In genomic region chr15:78507831-78508160, GRCh38 we compare ENCODE assay signal across 8 cellular contexts. TPM values are rescaled to one million over a fixed set of nuclear protein-coding genes. Genes with fewer than 3 reads are reported as not detected.
A peak's percentile ranks its signal among the peaks of the same experiment; 100 is the strongest.
DNase-seq lines count a peak whose midpoint lies in the region; ATAC-seq, FAIRE-seq and TF ChIP-seq lines count a peak whose summit lies in the region.

No MANE protein-coding gene starts in this region.

- H3K27me3 ChIP-seq in Caco-2 (replicated peaks; ENCODE audit: control insufficient read depth, insufficient read depth, low read length) (no peaks in the 10 kb centered on the region), HCT116 (ENCODE audit: insufficient read depth, low read length) (no peaks in the 10 kb centered on the region), osteoblast (ENCODE audit: insufficient read depth, low read length) (no peaks in the 10 kb centered on the region)

- H4K20me1 ChIP-seq in HCT116 (ENCODE audit: insufficient read depth) (no peaks in the 10 kb centered on the region), osteoblast (ENCODE audit: insufficient read depth, low read length) (no peaks in the 10 kb centered on the region)

- POLR2A ChIA-PET in Caco-2 (lab: Charles Lee), result interaction anchor here (0.6 to 1.3 kb wide), 3 partner anchors 58 to 370 kb away, joined by 3 to 12 read pairs (median 5); partner anchors contain the start of genes CHRNA5 and IREB2
- POLR2A ChIA-PET in HCT116 (lab: Charles Lee), result no interaction called here

- TF ChIP-seq CTCF in Caco-2 (IDR thresholded peaks at IDR 0.05; ENCODE audit: insufficient read depth in 1 of 2, low read depth in 1 of 2, low read length in 1 of 2, severe bottlenecking in 1 of 2, unreplicated experiment in 1 of 2) (no peak), HCT116 (IDR thresholded peaks at IDR 0.05 in 2 of 3, conservative IDR thresholded peaks at IDR 0.05 in 1 of 3; ENCODE audit: borderline replicate concordance in 1 of 3, insufficient read depth in 1 of 3, low read depth in 2 of 3, low read length in 2 of 3) (no peak), fibroblast of mammary gland (conservative IDR thresholded peaks at IDR 0.05; ENCODE audit: control insufficient read depth, insufficient read depth, low read depth, low read length) (no peak), osteoblast (IDR thresholded peaks at IDR 0.05; ENCODE audit: extremely low read depth, low read depth, low read length) (no peak)

- H3K4me2 ChIP-seq in HCT116 (ENCODE audit: low read length), result peak overlapping the region; percentile 99
- H3K4me2 ChIP-seq in osteoblast (ENCODE audit: insufficient read depth, low read length), result peak overlapping the region; percentile 89

- H3K4me3 ChIP-seq in Caco-2 (ENCODE audit: low read depth, low read length) (peak overlapping the region; percentile 77), HCT116 (replicated peaks in 1 of 2; ENCODE audit: low read depth in 1 of 2, low read length in 2 of 2) (peak overlapping the region; percentile 79 to 85), fibroblast of mammary gland (ENCODE audit: control insufficient read depth, low read depth, low read length) (peak overlapping the region; percentile 69), osteoblast (ENCODE audit: insufficient read depth, low read length) (peak overlapping the region; percentile 86)

- H3K27ac ChIP-seq in HCT116 (ENCODE audit: low read depth, low read length), result peak overlapping the region; percentile 27; the same call in 1 of the 2 replicates
- H3K27ac ChIP-seq in osteoblast (ENCODE audit: low read depth, low read length), result peak overlapping the region; percentile 54

- CTCF ChIA-PET in Caco-2 (lab: Charles Lee), result interaction anchor here (1.4 kb wide), 1 partner anchor 33 kb away, joined by 4 read pairs; the partner anchor contains the start of gene PSMA4
- CTCF ChIA-PET in HCT116 (lab: Charles Lee), result no interaction called here

- TF ChIP-seq POLR2A in HCT116 (IDR thresholded peaks at IDR 0.05; ENCODE audit: borderline replicate concordance, extremely low read depth, insufficient read depth, insufficient read length) (no peak), GM12891 (IDR thresholded peaks at IDR 0.05; ENCODE audit: low read depth, low read length) (no peak)

- H3K9ac ChIP-seq in HCT116 (ENCODE audit: low read length), result peak overlapping the region; percentile 76

- H3K4me1 Mint-ChIP-seq in Caco-2 (ENCODE audit: low read depth, unreplicated experiment), result peaks cover 7% of the 10 kb centered on the region

- TF ChIP-seq RAD21 in HCT116 (IDR thresholded peaks at IDR 0.05; ENCODE audit: low read depth), result no peak

- peak overlapping the region; percentile 39 for H3K27ac Mint-ChIP-seq in Caco-2 (ENCODE audit: unreplicated experiment)

- H3K79me2 ChIP-seq in HCT116 (ENCODE audit: insufficient read depth, low read length) (no peaks in the 10 kb centered on the region), osteoblast (ENCODE audit: insufficient read depth, low read length) (no peaks in the 10 kb centered on the region)

- H3K4me1 ChIP-seq in Caco-2, result 0 out of 2 replicates have a peak, but pooled peaks cover 4% of the 10 kb centered on the region
- H3K4me1 ChIP-seq in HCT116 (ENCODE audit: control insufficient read depth in 1 of 2, insufficient read depth in 2 of 2, low read length in 2 of 2), result peaks cover 5 to 17% of the 10 kb centered on the region in 2 experiments; a peak in 3 of 4 replicates
- peaks cover 11% of the 10 kb centered on the region for H3K4me1 ChIP-seq in osteoblast (ENCODE audit: insufficient read depth, low read length)

- RAD21 ChIA-PET in HCT116 (lab: Charles Lee; ENCODE audit: low non-redundant PET in 1 of 2, low total read pairs in 2 of 2, uncharacterized antibody in 2 of 2, unreplicated experiment in 2 of 2), result no interaction called here

- FAIRE-seq in GM12891 (lab: Jason Lieb, UNC), result no peak

- BruUV-seq in Caco-2 (replicated peaks; lab: Mats Ljungman, UMichigan) (TSS peak; percentile 43), HCT116 (replicated peaks; lab: Mats Ljungman, UMichigan) (TSS peak; percentile 33)

- peaks cover 15% of the 10 kb centered on the region for H3K36me3 Mint-ChIP-seq in Caco-2 (ENCODE audit: insufficient read depth, unreplicated experiment)

- no peaks in the 10 kb centered on the region for H3K9me2 ChIP-seq in HCT116 (ENCODE audit: insufficient read depth)

- peak; percentile 37 for ATAC-seq in HCT116

- no peaks in the 10 kb centered on the region for H3K27me3 Mint-ChIP-seq in Caco-2 (ENCODE audit: insufficient read depth, unreplicated experiment)

- peak overlapping the region; percentile 57 for H2AFZ ChIP-seq in HCT116 (ENCODE audit: low read depth, low read length, poor library complexity, severe bottlenecking)
- H2AFZ ChIP-seq in osteoblast (ENCODE audit: low read length), result peak overlapping the region; percentile 94

- no peaks in the 10 kb centered on the region for H3K36me3 ChIP-seq in Caco-2 (ENCODE audit: control insufficient read depth, insufficient read depth, low read length)
- H3K36me3 ChIP-seq in HCT116 (ENCODE audit: control insufficient read depth in 1 of 2, insufficient read depth in 2 of 2, low read length in 2 of 2), result no peaks in the 10 kb centered on the region
- H3K36me3 ChIP-seq in osteoblast (ENCODE audit: insufficient read depth, low read length), result no peaks in the 10 kb centered on the region

- DNase-seq in Caco-2 (no peak), HCT116 (ENCODE audit: low read depth, low spot score) (no peak), SK-N-DZ (ENCODE audit: low spot score) (peak; percentile 34), fibroblast of mammary gland (ENCODE audit: low read depth) (no peak), osteoblast (ENCODE audit: insufficient read length, low spot score, missing footprints) (peak; percentile 88), GM12891 (ENCODE audit: insufficient read length, low spot score) (no peak), NCI-H1436 (lab: John Stamatoyannopoulos, UW) (no peak), pons (ENCODE audit: low spot score) (no peak)

- intact Hi-C loops in Caco-2 (cut with micrococcal nuclease; ENCODE audit: unreplicated experiment) (loop anchor here (1.0 kb wide), 2 partner anchors 33 to 69 kb away; partner anchors contain the start of genes IREB2 and PSMA4), HCT116 (cut with micrococcal nuclease) (loop anchor here (5.0 kb wide), 1 partner anchor 35 kb away; the partner anchor contains the start of gene PSMA4)

- peak overlapping the region; percentile 80 for H3K4me3 Mint-ChIP-seq in Caco-2 (ENCODE audit: unreplicated experiment)

- H3K9me3 Mint-ChIP-seq in Caco-2 (ENCODE audit: unreplicated experiment), result no peaks in the 10 kb centered on the region

- H3K9me3 ChIP-seq in Caco-2 (no peaks in the 10 kb centered on the region), HCT116 (ENCODE audit: control insufficient read depth in 1 of 2, insufficient read depth in 1 of 2, low read depth in 1 of 2, low read length in 2 of 2) (no peaks in the 10 kb centered on the region), osteoblast (ENCODE audit: low read depth, low read length) (no peaks in the 10 kb centered on the region)

TF ChIP-seq in HCT116, 20 proteins besides CTCF, POLR2A, EP300 and RAD21 (continues in another document):
- no peak for TF ChIP-seq POLR2AphosphoS5 (IDR thresholded peaks at IDR 0.05; ENCODE audit: low read depth, low read length)

TF ChIP-seq in GM12891, 5 proteins besides CTCF, POLR2A, EP300 and RAD21:
- TF ChIP-seq POLR2AphosphoS5 (IDR thresholded peaks at IDR 0.05; ENCODE audit: low read depth, low read length), result no peak
- TF ChIP-seq SPI1 (IDR thresholded peaks at IDR 0.05; ENCODE audit: low read depth, low read length), result no peak
- TF ChIP-seq POU2F2 (IDR thresholded peaks at IDR 0.05; ENCODE audit: low read depth, low read length), result no peak

RNA-seq across cellular contexts. Expression of gene HYKK, which starts 0.4 kb away (rescaled TPM):
- total RNA-seq in Caco-2 (2022), result 6.5 and 6.8 TPM in 2 replicates
- total RNA-seq in HCT116 (2021; ENCODE audit: unreplicated experiment), result 6.2 TPM
- polyA plus RNA-seq in HCT116 (2012), result 2.3 and 5.3 TPM in 2 replicates
- polyA plus RNA-seq in SK-N-DZ (2014; cell fraction: cytosol; rRNA removed), result 1.7 and 6.0 TPM in 2 replicates
- polyA plus RNA-seq in SK-N-DZ (2014; cell fraction: nucleus; rRNA removed), result 0.70 and 1.3 TPM in 2 replicates
- total RNA-seq in osteoblast, result 4.1 and 5.1 TPM in 2 replicates
- 1.4 TPM for polyA plus RNA-seq in GM12891 (2012; ENCODE audit: low read depth, missing spikeins)

RNA-seq across cellular contexts. Expression of gene PSMA4, which starts 32.4 kb away (rescaled TPM):
- total RNA-seq in Caco-2 (2022) (276 and 285 TPM in 2 replicates), HCT116 (2021; ENCODE audit: unreplicated experiment) (294 TPM), osteoblast (209 and 214 TPM in 2 replicates)
- 131 and 187 TPM in 2 replicates for polyA plus RNA-seq in HCT116 (2012)
- polyA plus RNA-seq in SK-N-DZ (2014; cell fraction: cytosol; rRNA removed), result 495 and 518 TPM in 2 replicates
- 255 and 326 TPM in 2 replicates for polyA plus RNA-seq in SK-N-DZ (2014; cell fraction: nucleus; rRNA removed)
- polyA plus RNA-seq in GM12891 (2012; ENCODE audit: low read depth, missing spikeins), result 322 TPM

RNA-seq across cellular contexts. Expression of gene CHRNA5, which starts 57.5 kb away (rescaled TPM):
- total RNA-seq in Caco-2 (2022) (12.0 and 12.9 TPM in 2 replicates), HCT116 (2021; ENCODE audit: unreplicated experiment) (25.2 TPM), osteoblast (0.29 and 0.36 TPM in 2 replicates)
- polyA plus RNA-seq in HCT116 (2012), result 5.1 and 9.3 TPM in 2 replicates
- 37.5 and 42.4 TPM in 2 replicates for polyA plus RNA-seq in SK-N-DZ (2014; cell fraction: cytosol; rRNA removed)
- 17.7 and 24.9 TPM in 2 replicates for polyA plus RNA-seq in SK-N-DZ (2014; cell fraction: nucleus; rRNA removed)
- 1.5 TPM for polyA plus RNA-seq in GM12891 (2012; ENCODE audit: low read depth, missing spikeins)

Comparison
In these comparisons a context has a peak if more than half of its experiments do, and no peak if none do; other contexts are left out.
1. DNase-seq: peak in SK-N-DZ (single experiment) and osteoblast (single experiment); none in Caco-2 (0 of 2), HCT116 (single experiment), fibroblast of mammary gland (single experiment), GM12891 (single experiment), NCI-H1436 (single experiment) and pons (single experiment).
2. Peak in every context shown above with its lines, with median percentiles within 50 percentile points of each other: H3K4me3 ChIP-seq.